Comparison of ENCODE assay signal across 9 cellular contexts in genomic region chr2:152497481-152498052, GRCh38.
A peak's percentile ranks its signal among the peaks of the same experiment; 100 is the strongest.
DNase-seq lines count a peak whose midpoint lies in the region; ATAC-seq, FAIRE-seq and TF ChIP-seq lines count a peak whose summit lies in the region.
"Had no signal": no experiment of that assay in that cellular context is flagged by ENCODE, and none has a peak within 500 bp of the region (broad histone marks: within the 10 kb centered on the region; RNA-seq: fewer than 3 reads in every experiment).

No MANE protein-coding gene starts in this region.

- H3K9me3 ChIP-seq in K562 (replicated peaks; ENCODE audit: control insufficient read depth, insufficient read depth, low read depth, low read length) (no peaks in the 10 kb centered on the region), tibial artery (no peaks in the 10 kb centered on the region)

- DNase-seq in K562 (ENCODE audit: extremely low read depth in 1 of 4, low spot score in 3 of 4) (peak; percentile 11 to 63 (median 22)), retinal pigment epithelial cell (ENCODE audit: low read depth) (peak; percentile 77), GM19238 (ENCODE audit: insufficient read length, low spot score) (no peak), tibial artery (no peak), AML-193 (lab: John Stamatoyannopoulos, UW) (no peak)
- DNase-seq in stimulated activated CD8-positive, alpha-beta memory T cell treated with anti-CD3 and anti-CD28 coated beads, Interleukin-4, amount 100 ng/mL, for 48 hours: no peak
- DNase-seq: activated CD4-positive, CD25-positive, alpha-beta regulatory T cell had no signal

- no peak for TF ChIP-seq EP300 in K562 (IDR thresholded peaks at IDR 0.05; ENCODE audit: low read length)

- no peak for TF ChIP-seq POLR2A in K562 (conservative IDR thresholded peaks at IDR 0.05)

- no peak for FAIRE-seq in K562 (lab: Jason Lieb, UNC)

- WGBS in K562 (ENCODE audit: insufficient coverage, low coverage, missing lambda C conversion rate): 4% methylated on average over 3 of the region's 3 CpGs

- TF ChIP-seq RAD21 in K562 (CRISPR knock-in tag; conservative IDR thresholded peaks at IDR 0.05 in 1 of 2, IDR thresholded peaks at IDR 0.05 in 1 of 2): no peak

- H3K4me2 ChIP-seq in K562 (ENCODE audit: insufficient read depth, low read length): no peak overlapping the region

- H3K79me2 ChIP-seq in K562 (ENCODE audit: control insufficient read depth, insufficient read depth, low read length): no peaks in the 10 kb centered on the region

- H3K9ac ChIP-seq in K562 (ENCODE audit: insufficient read depth in 1 of 2, low read depth in 2 of 2, low read length in 2 of 2): no peak overlapping the region

- intact Hi-C loops in K562 (cut with micrococcal nuclease): no loop called here
- intact Hi-C loops in tibial artery (cut with DNase I; ENCODE audit: low total_unique reads): no loop called here

- H3K27me3 ChIP-seq in K562 (ENCODE audit: control insufficient read depth in 2 of 2, insufficient read depth in 2 of 2, low read length in 2 of 2) (peaks cover 5 to 12% of the 10 kb centered on the region in 2 experiments; a peak in 3 of 5 replicates), tibial artery (no peaks in the 10 kb centered on the region)

- no peak overlapping the region for H3K4me3 ChIP-seq in K562
- H3K4me3 ChIP-seq in retinal pigment epithelial cell (ENCODE audit: low read length): no peak overlapping the region
- H3K4me3 ChIP-seq in tibial artery: no peak overlapping the region

- no peaks in the 10 kb centered on the region for H4K20me1 ChIP-seq in K562 (replicated peaks; ENCODE audit: control insufficient read depth, insufficient read depth, low read length)

- H3K27ac ChIP-seq in K562 (ENCODE audit: extremely low read depth, low read depth, low read length) (no peak overlapping the region), tibial artery (no peak overlapping the region)

- CTCF ChIA-PET in K562 (lab: Yijun Ruan, JAX; ENCODE audit: low intra/inter-chr PET ratio): no interaction called here

- ATAC-seq in GM18909 (IDR thresholded peaks at IDR 0.05; ENCODE audit: poor library complexity, unreplicated experiment) (peak; percentile 64), HG03354 (IDR thresholded peaks at IDR 0.05; ENCODE audit: poor library complexity, severe bottlenecking, unreplicated experiment) (peak; percentile 59), K562 (no peak)

- peaks cover 0 to 4% of the 10 kb centered on the region in 2 experiments; a peak in 1 of 5 replicates for H3K4me1 ChIP-seq in K562 (replicated peaks in 1 of 2; ENCODE audit: control insufficient read depth in 2 of 2, insufficient read depth in 2 of 2, low read length in 2 of 2)
- H3K4me1 ChIP-seq in tibial artery: peaks cover 0 to 58% (median 16%) of the 10 kb centered on the region in 4 donors

- H3K9me1 ChIP-seq in K562 (ENCODE audit: control insufficient read depth, insufficient read depth, low read length): no peaks in the 10 kb centered on the region

- in situ Hi-C loops in K562 (cut with MboI): no loop called here

- no peak overlapping the region for H2AFZ ChIP-seq in K562 (ENCODE audit: low read depth, low read length)

- TF ChIP-seq CTCF in K562 (IDR thresholded peaks at IDR 0.05 in 2 of 3, conservative IDR thresholded peaks at IDR 0.05 in 1 of 3; ENCODE audit: insufficient read depth in 2 of 3, low read depth in 1 of 3, low read length in 3 of 3): no peak
- TF ChIP-seq CTCF in retinal pigment epithelial cell (conservative IDR thresholded peaks at IDR 0.05; ENCODE audit: low read depth, low read length): no peak
- TF ChIP-seq CTCF in tibial artery (IDR thresholded peaks at IDR 0.05): no peak

- BruUV-seq in K562 (replicated peaks; lab: Mats Ljungman, UMichigan): no TSS peak

- H3K36me3 ChIP-seq in K562 (ENCODE audit: control insufficient read depth, insufficient read depth, low read length) (no peaks in the 10 kb centered on the region), tibial artery (no peaks in the 10 kb centered on the region)

- POLR2A ChIA-PET in K562 (lab: Yijun Ruan, JAX): interaction anchor here (0.6 to 1.1 kb wide), 3 partner anchors 20 to 465 kb away, joined by 3 read pairs; no protein-coding TSS in a partner anchor

TF ChIP-seq in K562, 482 proteins besides CTCF, POLR2A, EP300 and RAD21:
- no peak for TF ChIP-seq ELF4 (CRISPR knock-in tag; IDR thresholded peaks at IDR 0.05)
- peak; percentile 39 for TF ChIP-seq CXXC5 (CRISPR knock-in tag; IDR thresholded peaks at IDR 0.05)
- TF ChIP-seq CEBPG (CRISPR knock-in tag; IDR thresholded peaks at IDR 0.05): no peak
- peak in 1 of 2 experiments; percentile 46; a peak in 1 of 4 replicates for TF ChIP-seq CEBPG (tag; conservative IDR thresholded peaks at IDR 0.05 in 1 of 2, IDR thresholded peaks at IDR 0.05 in 1 of 2)
- no peak for TF ChIP-seq ZSCAN29 (IDR thresholded peaks at IDR 0.05)
- peak; percentile 67 for TF ChIP-seq NFIC (IDR thresholded peaks at IDR 0.05)
- no peak for TF ChIP-seq NR2C2 (CRISPR knock-in tag; IDR thresholded peaks at IDR 0.05)
- TF ChIP-seq NR2C2 (tag; IDR thresholded peaks at IDR 0.05): peak; percentile 34; the same call in 1 of the 2 replicates
- peak; percentile 58; the same call in 1 of the 2 replicates for TF ChIP-seq USF2 (CRISPR knock-in tag; IDR thresholded peaks at IDR 0.05)
- TF ChIP-seq SMARCE1 (IDR thresholded peaks at IDR 0.05): peak; percentile 18; the same call in 1 of the 2 replicates
- TF ChIP-seq FOXJ2 (tag; IDR thresholded peaks at IDR 0.05): peak; percentile 69
- TF ChIP-seq ZNF644 (tag; IDR thresholded peaks at IDR 0.05; ENCODE audit: low read depth): 0 out of 2 replicates have a peak, but pooled peaks have one; percentile 32

Comparison
In these comparisons a context has a peak if more than half of its experiments do, and no peak if none do; other contexts are left out.
1. DNase-seq: peak in K562 (4 of 4) and retinal pigment epithelial cell (single experiment); none in GM19238 (single experiment), tibial artery (0 of 2), AML-193 (0 of 2) and stimulated activated CD8-positive, alpha-beta memory T cell treated with anti-CD3 and anti-CD28 coated beads, Interleukin-4, amount 100 ng/mL, for 48 hours (single experiment).